23 cellular contexts compared by ENCODE assay signal in the genomic region with DNA sequence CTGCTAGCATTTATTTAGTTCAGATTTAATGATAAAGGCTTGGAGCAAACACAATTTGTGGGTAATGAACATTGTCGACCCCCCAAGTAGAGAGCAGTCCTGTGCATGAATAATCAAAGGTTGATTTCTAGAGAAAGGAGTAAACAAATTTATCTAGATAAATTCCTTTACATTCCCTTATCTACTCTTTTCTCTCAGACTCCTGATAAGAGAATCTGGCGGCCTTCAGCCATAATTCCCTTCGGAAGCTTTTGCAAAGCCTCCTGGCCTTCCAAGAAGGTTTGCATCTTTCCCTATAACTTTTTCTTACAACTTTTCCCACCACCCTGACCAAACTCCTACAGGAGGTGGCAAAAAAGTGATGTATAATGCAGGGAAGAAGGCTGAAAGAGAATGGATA.
"Had no signal": no experiment of that assay in that cellular context is flagged by ENCODE, and none has a peak within 500 bp of the region (broad histone marks: within the 10 kb centered on the region; RNA-seq: fewer than 3 reads in every experiment).

No MANE protein-coding gene starts in this region.

- FAIRE-seq: small intestine had no signal

- H3K4me1 ChIP-seq: neural progenitor cell, parathyroid adenoma, psoas muscle, right lobe of liver, sigmoid colon, stomach, thyroid gland, tibial nerve, upper lobe of right lung, uterus had no signal

- H3K4me2 ChIP-seq: neural progenitor cell had no signal

- H3K9ac ChIP-seq: neural progenitor cell, parathyroid adenoma had no signal

- H3K27me3 ChIP-seq: neural progenitor cell, ovary, right lobe of liver, sigmoid colon, stomach, thyroid gland, tibial nerve, upper lobe of right lung, uterus had no signal

- H3K79me2 ChIP-seq: parathyroid adenoma had no signal

- DNase-seq: natural killer cell; occipital lobe; ovary; posterior cingulate gyrus; psoas muscle; right cardiac atrium; right lobe of liver; sigmoid colon; small intestine; stimulated activated CD4-positive, alpha-beta T cell treated with anti-CD3 and anti-CD28 coated beads, Interleukin-15, amount 100 ng/mL, for 24 hours; stimulated activated CD4-positive, alpha-beta T cell treated with anti-CD3 and anti-CD28 coated beads, Interleukin-2, amount 100 ng/mL, for 24 hours; stimulated activated CD4-positive, alpha-beta T cell treated with anti-CD3 and anti-CD28 coated beads, Interleukin-2, amount 100 ng/mL, for 48 hours; stimulated activated CD4-positive, alpha-beta T cell treated with anti-CD3 and anti-CD28 coated beads, Interleukin-4, amount 100 ng/mL, for 24 hours; stimulated activated naive B cell treated with anti-CD40 and anti-IgM and Interleukin-4, amounts not matched to agents 10 μg/mL and 1 μg/mL and 100 μg/mL, for 72 hours; stimulated activated naive CD4-positive, alpha-beta T cell treated with Interleukin-2 at 50 U/mL for 16 hours; stomach; thyroid gland; upper lobe of right lung; uterus had no signal

- H2AFZ ChIP-seq: neural progenitor cell, parathyroid adenoma had no signal

- H3K27ac ChIP-seq: neural progenitor cell, ovary, parathyroid adenoma, psoas muscle, right lobe of liver, sigmoid colon, stomach, thoracic aorta, thyroid gland, tibial nerve, upper lobe of right lung, uterus had no signal

- H3K4me3 ChIP-seq: neural progenitor cell, ovary, psoas muscle, right lobe of liver, sigmoid colon, stomach, thoracic aorta, thyroid gland, tibial nerve, upper lobe of right lung, uterus had no signal

- H3K36me3 ChIP-seq: neural progenitor cell, ovary, right lobe of liver, uterus had no signal

- H3K9me3 ChIP-seq: ovary, psoas muscle, right lobe of liver, sigmoid colon, thoracic aorta, thyroid gland, upper lobe of right lung, uterus had no signal
